ENCODE assay signal across 8 cellular contexts in the genomic region with DNA sequence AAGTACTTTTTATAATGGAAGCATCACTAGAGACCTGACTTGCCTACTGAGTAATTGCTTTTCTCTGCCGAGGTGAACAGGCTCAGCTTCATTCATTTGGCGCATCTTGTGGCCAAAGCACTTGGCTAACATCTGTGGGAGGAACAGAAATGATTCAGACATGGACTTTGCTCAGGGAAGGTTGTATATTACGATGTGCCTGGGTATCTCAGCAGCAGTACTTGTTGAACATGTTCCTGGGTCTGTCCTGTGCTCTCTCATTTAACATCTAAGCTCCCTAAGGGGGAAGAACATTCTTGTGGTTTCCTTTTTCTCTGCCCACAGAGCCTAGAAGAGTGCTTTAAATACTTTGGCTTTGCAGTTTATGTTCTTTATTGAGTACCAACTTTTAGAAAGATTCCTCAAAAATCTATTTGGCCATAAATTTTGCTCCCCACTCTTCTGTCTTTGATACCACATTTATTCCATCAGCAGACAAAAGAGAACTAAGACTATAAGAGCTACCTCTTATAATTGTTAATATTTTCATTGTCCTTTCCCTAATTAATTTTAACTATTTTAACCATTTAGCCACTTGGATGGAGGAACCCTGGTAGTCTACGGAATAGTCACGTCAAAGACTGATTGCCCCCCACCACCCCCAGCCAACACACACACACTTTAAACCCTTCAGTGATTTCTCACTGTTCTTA.
DNase-seq lines count a peak whose midpoint lies in the region; ATAC-seq and TF ChIP-seq lines count a peak whose summit lies in the region.

No MANE protein-coding gene starts in this region.

- no peak for DNase-seq in WTC11 (ENCODE audit: low spot score)
- peak; percentile 4 for DNase-seq in osteocyte (ENCODE audit: extremely low spot score, unreplicated experiment)
- no peak for DNase-seq in NCI-H1417 (lab: John Stamatoyannopoulos, UW)
- no peak for DNase-seq in epidermal melanocyte (ENCODE audit: insufficient read length, low spot score)
- DNase-seq in AML-193 (lab: John Stamatoyannopoulos, UW) = no peak
- DNase-seq in stimulated activated CD4-positive, alpha-beta T cell treated with anti-CD3 and anti-CD28 coated beads, Interleukin-15, amount 100 ng/mL, for 24 hours = no peak

- H3K27ac Mint-ChIP-seq in WTC11 (no peak overlapping the region), osteocyte (ENCODE audit: unreplicated experiment) (no peak overlapping the region)

- H3K27me3 Mint-ChIP-seq in WTC11 (ENCODE audit: low read depth) = no peaks in the 10 kb centered on the region
- H3K27me3 Mint-ChIP-seq in osteocyte (ENCODE audit: unreplicated experiment) = no peaks in the 10 kb centered on the region

- CTCF ChIA-PET in WTC11 (lab: Charles Lee) = interaction anchor here (0.6 to 0.8 kb wide), 2 partner anchors 203 to 1245 kb away, joined by 3 to 4 read pairs; no protein-coding TSS in a partner anchor

- H3K9me3 Mint-ChIP-seq in WTC11 (peaks cover 8% of the 10 kb centered on the region), osteocyte (ENCODE audit: unreplicated experiment) (no peaks in the 10 kb centered on the region)

- peaks cover 4% of the 10 kb centered on the region for H3K4me1 Mint-ChIP-seq in WTC11
- peaks cover 9% of the 10 kb centered on the region for H3K4me1 Mint-ChIP-seq in osteocyte (ENCODE audit: unreplicated experiment)

- no peak for TF ChIP-seq CTCF in WTC11 (IDR thresholded peaks at IDR 0.05)
- no peak for TF ChIP-seq CTCF in osteocyte (IDR thresholded peaks at IDR 0.05)

- H3K4me3 Mint-ChIP-seq in WTC11 (no peak overlapping the region), osteocyte (ENCODE audit: unreplicated experiment) (no peak overlapping the region)

- H3K36me3 Mint-ChIP-seq in WTC11 (no peaks in the 10 kb centered on the region), osteocyte (ENCODE audit: unreplicated experiment) (no peaks in the 10 kb centered on the region)

- POLR2A ChIA-PET in WTC11 (lab: Charles Lee) = no interaction called here

- ATAC-seq in GM18873 (IDR thresholded peaks at IDR 0.05; ENCODE audit: low FRiP score, unreplicated experiment) = peak; percentile 66
- peak; percentile 64 for ATAC-seq in HG03108 (IDR thresholded peaks at IDR 0.05; ENCODE audit: unreplicated experiment)
- ATAC-seq in WTC11 = no peak

TF ChIP-seq in WTC11, 78 proteins besides CTCF, POLR2A, EP300 and RAD21:
- TF ChIP-seq GABPB1 (CRISPR knock-in tag; IDR thresholded peaks at IDR 0.05) = peak; percentile 56; the same call in 1 of the 2 replicates
- TF ChIP-seq NFYB (CRISPR knock-in tag; conservative IDR thresholded peaks at IDR 0.05; ENCODE audit: low read depth) = no peak
- TF ChIP-seq ZNF317 (CRISPR knock-in tag; IDR thresholded peaks at IDR 0.05; ENCODE audit: borderline replicate concordance, low read depth) = no peak
- no peak for TF ChIP-seq RELA (CRISPR knock-in tag; IDR thresholded peaks at IDR 0.05; ENCODE audit: borderline replicate concordance)
TF ChIP-seq in WTC11: peak in this region for 1.
